ENCODE assay signal across 23 cellular contexts in genomic region chr1:29633271-29633615, GRCh38.
DNase-seq lines count a peak whose midpoint lies in the region; ATAC-seq and TF ChIP-seq lines count a peak whose summit lies in the region.
"Had no signal": no experiment of that assay in that cellular context is flagged by ENCODE, and none has a peak within 500 bp of the region (broad histone marks: within the 10 kb centered on the region; RNA-seq: fewer than 3 reads in every experiment).

No MANE protein-coding gene starts in this region.

- H3K9me3 Mint-ChIP-seq in neural crest cell, result no peaks in the 10 kb centered on the region
- H3K9me3 Mint-ChIP-seq in MCF 10A (ENCODE audit: unreplicated experiment), result peaks cover 5% of the 10 kb centered on the region
- H3K9me3 Mint-ChIP-seq: HFFc6 had no signal

- peak overlapping the region in 1 of 2 experiments; percentile 68; a peak in 2 of 4 replicates for H3K27ac ChIP-seq in SK-N-SH (ENCODE audit: low read depth in 2 of 2, low read length in 1 of 2)
- H3K27ac ChIP-seq: HL-60 had no signal

- no peak for TF ChIP-seq RAD21 in SK-N-SH (IDR thresholded peaks at IDR 0.05; ENCODE audit: low read length)

- WGBS in SK-N-SH (ENCODE audit: low lambda C conversion rate), result 33% methylated on average over 4 of the region's 4 CpGs

- peak; percentile 52 for DNase-seq in SK-N-SH
- peak; percentile 30 for DNase-seq in ecto neural progenitor cell (ENCODE audit: low spot score)
- no peak for DNase-seq in neural crest cell (ENCODE audit: low read depth, low spot score)
- no peak for DNase-seq in NCI-H524 (lab: John Stamatoyannopoulos, UW)
- no peak for DNase-seq in MCF 10A (ENCODE audit: unreplicated experiment)
- DNase-seq: 8988T; ACHN; DMS153; DND-41; H7; HFFc6; NCI-H1417 treated with DMSO at 0.1 percent for 48 hours; NCI-H187; NCI-H2081 treated with DMSO at 0.1 percent for 48 hours; NCI-H226; NCI-H510A; NK-92 treated with Interleukin-12 subunit alpha and Interleukin-12 subunit beta, amount 100 ng/mL, for 24 hours; PC-3 had no signal

- no peaks in the 10 kb centered on the region for H4K20me1 ChIP-seq in SK-N-SH (ENCODE audit: insufficient read depth)

- H3K9ac ChIP-seq in SK-N-SH, result no peak overlapping the region

- H3K4me3 ChIP-seq in SK-N-SH (ENCODE audit: low read depth in 2 of 2, low read length in 1 of 2), result no peak overlapping the region

- POLR2A ChIA-PET in SK-N-SH (lab: Yijun Ruan, JAX) (no interaction called here), MCF 10A (lab: Yijun Ruan, JAX) (interaction anchor here (0.6 kb wide), 1 partner anchor 130 kb away, joined by 3 read pairs; no protein-coding TSS in a partner anchor)

- H3K27me3 Mint-ChIP-seq in neural crest cell (ENCODE audit: low read depth), result no peaks in the 10 kb centered on the region
- no peaks in the 10 kb centered on the region for H3K27me3 Mint-ChIP-seq in MCF 10A (ENCODE audit: insufficient read depth, unreplicated experiment)

- CTCF ChIA-PET in SK-N-SH (lab: Yijun Ruan, JAX), result interaction anchor here (0.9 to 1.2 kb wide), 3 partner anchors 22 to 144 kb away, joined by 3 read pairs; no protein-coding TSS in a partner anchor
- CTCF ChIA-PET in MCF 10A (lab: Yijun Ruan, JAX), result no interaction called here

- H2AFZ ChIP-seq in SK-N-SH (ENCODE audit: low read depth), result no peak overlapping the region

- ATAC-seq in SK-N-SH treated with all-trans-retinoic acid at 6 μM for 48 hours, result no peak
- no peak for ATAC-seq in HG02852 (IDR thresholded peaks at IDR 0.05; ENCODE audit: unreplicated experiment)
- no peak for ATAC-seq in HG02870 (IDR thresholded peaks at IDR 0.05; ENCODE audit: unreplicated experiment)
- ATAC-seq: PC-3 had no signal

- no peaks in the 10 kb centered on the region for H3K27me3 ChIP-seq in SK-N-SH (ENCODE audit: insufficient read depth)
- H3K27me3 ChIP-seq: BE2C had no signal

- no peaks in the 10 kb centered on the region for H3K36me3 ChIP-seq in SK-N-SH (replicated peaks in 1 of 2; ENCODE audit: control insufficient read depth in 1 of 2, insufficient read depth in 2 of 2, low read length in 1 of 2)
- H3K36me3 ChIP-seq: BE2C had no signal

- no peaks in the 10 kb centered on the region for H3K79me2 ChIP-seq in SK-N-SH (ENCODE audit: insufficient read depth)

- TF ChIP-seq CTCF in SK-N-SH (IDR thresholded peaks at IDR 0.05), result no peak
- TF ChIP-seq CTCF in neural crest cell (conservative IDR thresholded peaks at IDR 0.05), result no peak
- no peak for TF ChIP-seq CTCF in MCF 10A (IDR thresholded peaks at IDR 0.05; ENCODE audit: unreplicated experiment)

- H3K27ac Mint-ChIP-seq in neural crest cell (ENCODE audit: unreplicated experiment), result peak overlapping the region; percentile 43
- no peak overlapping the region for H3K27ac Mint-ChIP-seq in MCF 10A (ENCODE audit: low read depth, unreplicated experiment)
- H3K27ac Mint-ChIP-seq: HFFc6 had no signal

- no peaks in the 10 kb centered on the region for H3F3A ChIP-seq in SK-N-SH (replicated peaks; ENCODE audit: insufficient read depth)

- no peaks in the 10 kb centered on the region for H3K9me2 ChIP-seq in SK-N-SH

- TF ChIP-seq EP300 in SK-N-SH (IDR thresholded peaks at IDR 0.05; ENCODE audit: borderline replicate concordance in 1 of 2, low read depth in 1 of 2, low read length in 1 of 2), result no peak

- no peak overlapping the region for H3K4me2 ChIP-seq in SK-N-SH

- H3K4me1 ChIP-seq in SK-N-SH (ENCODE audit: control insufficient read depth in 1 of 2, insufficient read depth in 2 of 2, low read depth in 1 of 2, low read length in 1 of 2), result peaks cover 0 to 33% of the 10 kb centered on the region in 2 experiments; a peak in 2 of 4 replicates
- H3K4me1 ChIP-seq: BE2C had no signal

- no peaks in the 10 kb centered on the region for H3K4me1 Mint-ChIP-seq in neural crest cell
- no peaks in the 10 kb centered on the region for H3K4me1 Mint-ChIP-seq in MCF 10A (ENCODE audit: insufficient read depth, unreplicated experiment)

- no peaks in the 10 kb centered on the region for H3K36me3 Mint-ChIP-seq in neural crest cell (ENCODE audit: low read depth)
- H3K36me3 Mint-ChIP-seq in MCF 10A (ENCODE audit: insufficient read depth, unreplicated experiment), result no peaks in the 10 kb centered on the region

- intact Hi-C loops in MCF 10A (cut with micrococcal nuclease), result no loop called here

- H3K9me3 ChIP-seq in SK-N-SH, result no peaks in the 10 kb centered on the region
- H3K9me3 ChIP-seq: BE2C had no signal

- H3K4me3 Mint-ChIP-seq in neural crest cell (no peak overlapping the region), MCF 10A (ENCODE audit: unreplicated experiment) (no peak overlapping the region)
- H3K4me3 Mint-ChIP-seq: HFFc6 had no signal

- no TSS peak for BruUV-seq in MCF 10A (replicated peaks; lab: Mats Ljungman, UMichigan)

TF ChIP-seq in SK-N-SH, 30 proteins besides CTCF, POLR2A, EP300 and RAD21:
- TF ChIP-seq, protein P1, sequence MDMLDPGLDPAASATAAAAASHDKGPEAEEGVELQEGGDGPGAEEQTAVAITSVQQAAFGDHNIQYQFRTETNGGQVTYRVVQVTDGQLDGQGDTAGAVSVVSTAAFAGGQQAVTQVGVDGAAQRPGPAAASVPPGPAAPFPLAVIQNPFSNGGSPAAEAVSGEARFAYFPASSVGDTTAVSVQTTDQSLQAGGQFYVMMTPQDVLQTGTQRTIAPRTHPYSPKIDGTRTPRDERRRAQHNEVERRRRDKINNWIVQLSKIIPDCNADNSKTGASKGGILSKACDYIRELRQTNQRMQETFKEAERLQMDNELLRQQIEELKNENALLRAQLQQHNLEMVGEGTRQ (IDR thresholded peaks at IDR 0.05; ENCODE audit: borderline replicate concordance, low read depth, low read length), result no peak
- TF ChIP-seq SIN3A (IDR thresholded peaks at IDR 0.05; ENCODE audit: borderline replicate concordance, low read depth, low read length), result no peak
- no peak for TF ChIP-seq JUND (IDR thresholded peaks at IDR 0.05)

TF ChIP-seq in SK-N-SH treated with all-trans-retinoic acid at 6 μM for 48 hours, 23 proteins besides CTCF, POLR2A, EP300 and RAD21 (continues in another document):
- TF ChIP-seq PATZ1 (CRISPR knock-in tag; IDR thresholded peaks at IDR 0.05; ENCODE audit: borderline replicate concordance), result no peak
- TF ChIP-seq ZC3H10 (CRISPR knock-in tag; IDR thresholded peaks at IDR 0.05), result no peak
- TF ChIP-seq ARNTL (CRISPR knock-in tag; IDR thresholded peaks at IDR 0.05; ENCODE audit: borderline replicate concordance, low read depth), result no peak
- TF ChIP-seq CREB5 (CRISPR knock-in tag; IDR thresholded peaks at IDR 0.05; ENCODE audit: low read depth), result no peak
- no peak for TF ChIP-seq RARB (CRISPR knock-in tag; IDR thresholded peaks at IDR 0.05)
- TF ChIP-seq ZFP30 (CRISPR knock-in tag; IDR thresholded peaks at IDR 0.05), result no peak
- TF ChIP-seq TSHZ2 (CRISPR knock-in tag; IDR thresholded peaks at IDR 0.05), result no peak

Comparison
In these comparisons a context has a peak if more than half of its experiments do, and no peak if none do; other contexts are left out.
1. DNase-seq: peak in SK-N-SH (single experiment) and ecto neural progenitor cell (single experiment); none in neural crest cell (single experiment), NCI-H524 (0 of 2) and MCF 10A (single experiment).